ENCODE assay signal across 1 cellular context in the genomic region with DNA sequence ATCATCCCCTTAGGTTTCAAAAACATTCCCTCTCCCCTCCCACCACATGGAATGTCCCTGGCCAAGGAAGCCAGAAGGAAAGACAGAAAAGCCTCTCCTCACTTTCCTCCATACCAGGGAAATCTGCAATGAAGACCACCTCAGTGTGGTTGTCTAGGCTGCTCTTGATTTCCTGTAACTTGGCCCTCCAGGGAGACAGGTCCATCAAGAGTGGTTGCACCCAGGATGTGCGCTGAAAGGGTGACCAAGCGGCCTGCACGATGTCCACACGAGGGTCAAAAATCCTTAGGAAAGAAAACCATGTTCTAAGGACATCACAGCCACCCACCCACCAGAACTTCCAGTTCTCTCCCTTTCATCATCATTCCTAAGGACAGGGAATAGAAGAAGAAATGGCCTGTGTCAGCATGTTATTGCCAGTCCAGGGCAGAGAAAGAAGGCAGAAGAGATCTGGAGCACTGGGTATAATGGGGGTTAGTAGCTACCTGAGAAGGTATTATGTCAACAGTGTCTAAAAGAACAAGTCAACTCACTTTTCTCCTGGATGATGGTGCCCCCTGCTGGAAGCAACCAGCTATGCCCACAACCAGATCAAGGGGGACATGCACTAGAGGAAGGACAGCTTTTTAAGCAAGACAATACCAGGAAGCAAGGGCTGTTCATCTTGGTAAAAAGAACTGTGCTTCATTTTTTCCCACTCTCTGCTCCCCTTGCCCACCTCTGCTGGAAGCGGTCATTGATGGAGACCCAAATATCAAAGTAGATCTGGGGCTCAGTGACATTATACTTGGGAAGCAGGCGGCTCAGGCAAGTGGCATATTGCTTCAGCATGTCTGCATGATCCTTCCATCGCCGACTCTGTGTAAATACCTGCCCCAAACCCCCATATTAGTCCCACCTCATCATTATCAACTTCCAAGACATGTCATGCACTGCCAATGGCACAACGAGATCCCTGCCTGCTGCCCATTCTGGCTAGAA.
TF ChIP-seq lines count a peak whose summit lies in the region.

No MANE protein-coding gene starts in this region.

TF ChIP-seq in HCT116, 20 proteins besides CTCF, POLR2A, EP300 and RAD21:
- TF ChIP-seq, protein P1, sequence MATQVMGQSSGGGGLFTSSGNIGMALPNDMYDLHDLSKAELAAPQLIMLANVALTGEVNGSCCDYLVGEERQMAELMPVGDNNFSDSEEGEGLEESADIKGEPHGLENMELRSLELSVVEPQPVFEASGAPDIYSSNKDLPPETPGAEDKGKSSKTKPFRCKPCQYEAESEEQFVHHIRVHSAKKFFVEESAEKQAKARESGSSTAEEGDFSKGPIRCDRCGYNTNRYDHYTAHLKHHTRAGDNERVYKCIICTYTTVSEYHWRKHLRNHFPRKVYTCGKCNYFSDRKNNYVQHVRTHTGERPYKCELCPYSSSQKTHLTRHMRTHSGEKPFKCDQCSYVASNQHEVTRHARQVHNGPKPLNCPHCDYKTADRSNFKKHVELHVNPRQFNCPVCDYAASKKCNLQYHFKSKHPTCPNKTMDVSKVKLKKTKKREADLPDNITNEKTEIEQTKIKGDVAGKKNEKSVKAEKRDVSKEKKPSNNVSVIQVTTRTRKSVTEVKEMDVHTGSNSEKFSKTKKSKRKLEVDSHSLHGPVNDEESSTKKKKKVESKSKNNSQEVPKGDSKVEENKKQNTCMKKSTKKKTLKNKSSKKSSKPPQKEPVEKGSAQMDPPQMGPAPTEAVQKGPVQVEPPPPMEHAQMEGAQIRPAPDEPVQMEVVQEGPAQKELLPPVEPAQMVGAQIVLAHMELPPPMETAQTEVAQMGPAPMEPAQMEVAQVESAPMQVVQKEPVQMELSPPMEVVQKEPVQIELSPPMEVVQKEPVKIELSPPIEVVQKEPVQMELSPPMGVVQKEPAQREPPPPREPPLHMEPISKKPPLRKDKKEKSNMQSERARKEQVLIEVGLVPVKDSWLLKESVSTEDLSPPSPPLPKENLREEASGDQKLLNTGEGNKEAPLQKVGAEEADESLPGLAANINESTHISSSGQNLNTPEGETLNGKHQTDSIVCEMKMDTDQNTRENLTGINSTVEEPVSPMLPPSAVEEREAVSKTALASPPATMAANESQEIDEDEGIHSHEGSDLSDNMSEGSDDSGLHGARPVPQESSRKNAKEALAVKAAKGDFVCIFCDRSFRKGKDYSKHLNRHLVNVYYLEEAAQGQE (IDR thresholded peaks at IDR 0.05; ENCODE audit: low read depth): no peak
